In genomic region chr11:12506502-12506921, GRCh38 we compare ENCODE assay signal across 1 cellular context.
TF ChIP-seq lines count a peak whose summit lies in the region.

No MANE protein-coding gene starts in this region.

TF ChIP-seq in SK-N-SH, 30 proteins besides CTCF, POLR2A, EP300 and RAD21 (continued from another document):
- TF ChIP-seq, protein P1, sequence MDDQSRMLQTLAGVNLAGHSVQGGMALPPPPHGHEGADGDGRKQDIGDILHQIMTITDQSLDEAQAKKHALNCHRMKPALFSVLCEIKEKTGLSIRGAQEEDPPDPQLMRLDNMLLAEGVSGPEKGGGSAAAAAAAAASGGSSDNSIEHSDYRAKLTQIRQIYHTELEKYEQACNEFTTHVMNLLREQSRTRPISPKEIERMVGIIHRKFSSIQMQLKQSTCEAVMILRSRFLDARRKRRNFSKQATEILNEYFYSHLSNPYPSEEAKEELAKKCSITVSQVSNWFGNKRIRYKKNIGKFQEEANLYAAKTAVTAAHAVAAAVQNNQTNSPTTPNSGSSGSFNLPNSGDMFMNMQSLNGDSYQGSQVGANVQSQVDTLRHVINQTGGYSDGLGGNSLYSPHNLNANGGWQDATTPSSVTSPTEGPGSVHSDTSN (IDR thresholded peaks at IDR 0.05), result no peak
- TF ChIP-seq MXI1 (IDR thresholded peaks at IDR 0.05; ENCODE audit: low read depth, low read length), result peak; percentile 40; the same call in 1 of the 2 replicates
- TF ChIP-seq NFIC (IDR thresholded peaks at IDR 0.05; ENCODE audit: borderline replicate concordance), result no peak
- TF ChIP-seq FOSL2 (IDR thresholded peaks at IDR 0.05; ENCODE audit: borderline replicate concordance, low read depth), result peak; percentile 37; the same call in 1 of the 2 replicates
